1 cellular context compared by ENCODE assay signal in the genomic region with DNA sequence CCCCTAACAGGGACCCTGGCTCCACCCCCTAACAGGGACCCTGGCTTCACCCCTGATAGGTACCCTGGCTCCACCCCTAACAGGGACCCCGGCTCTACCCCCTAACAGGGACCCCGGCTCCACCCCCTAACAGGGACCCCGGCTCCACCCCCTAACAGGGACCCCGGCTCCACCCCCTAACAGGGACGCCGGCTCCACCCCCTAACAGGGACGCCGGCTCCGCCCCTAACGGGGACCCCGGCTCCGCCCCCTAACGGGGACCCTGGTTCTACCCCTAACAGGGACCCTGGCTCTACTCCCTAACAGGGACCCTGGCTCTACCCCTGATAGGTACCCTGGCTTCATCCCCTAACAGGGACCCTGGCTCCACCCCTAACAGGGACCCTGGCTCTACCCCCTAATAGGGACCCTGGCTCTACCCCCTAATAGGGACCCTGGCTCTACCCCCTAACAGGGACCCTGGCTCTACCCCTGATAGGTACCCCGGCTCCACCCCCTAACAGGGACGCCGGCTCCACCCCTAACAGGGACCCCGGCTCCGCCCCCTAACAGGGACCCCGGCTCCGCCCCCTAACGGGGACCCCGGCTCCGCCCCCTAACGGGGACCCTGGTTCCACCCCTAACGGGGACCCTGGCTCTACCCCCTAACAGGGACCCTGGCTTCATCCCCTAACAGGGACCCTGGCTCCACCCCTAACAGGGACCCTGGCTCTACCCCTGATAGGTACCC. TPM values are rescaled to one million over a fixed set of nuclear protein-coding genes. Genes with fewer than 3 reads are reported as not detected.
"Had no signal": no experiment of that assay in that cellular context is flagged by ENCODE, and none has a peak within 500 bp of the region (broad histone marks: within the 10 kb centered on the region; RNA-seq: fewer than 3 reads in every experiment).

No MANE protein-coding gene starts in this region.

RNA-seq across cellular contexts. Expression of gene CHST15, which starts 58.7 kb away (rescaled TPM):
- total RNA-seq: activated CD8-positive, alpha-beta memory T cell treated with anti-CD3 and anti-CD28 coated beads for 36 hours had no signal
